14 cellular contexts compared by ENCODE assay signal in genomic region chr3:4410174-4410573, GRCh38. TPM values are rescaled to one million over a fixed set of nuclear protein-coding genes. Genes with fewer than 3 reads are reported as not detected.
DNase-seq lines count a peak whose midpoint lies in the region; ATAC-seq lines count a peak whose summit lies in the region.
"Had no signal": no experiment of that assay in that cellular context is flagged by ENCODE, and none has a peak within 500 bp of the region (broad histone marks: within the 10 kb centered on the region; RNA-seq: fewer than 3 reads in every experiment).

No MANE protein-coding gene starts in this region.

- no peaks in the 10 kb centered on the region for H3K9me3 Mint-ChIP-seq in activated CD4-positive, alpha-beta T cell treated with anti-CD3 and anti-CD28 coated beads for 36 hours (ENCODE audit: low read depth)
- no peaks in the 10 kb centered on the region for H3K9me3 Mint-ChIP-seq in activated CD8-positive, alpha-beta T cell treated with anti-CD3 and anti-CD28 coated beads, Interleukin-2, amount 10 ng/mL, durations not matched to agents 7 days and 5 days (ENCODE audit: insufficient read depth)
- no peaks in the 10 kb centered on the region for H3K9me3 Mint-ChIP-seq in stimulated activated effector memory CD8-positive, alpha-beta T cell treated with anti-CD3 and anti-CD28 coated beads, Interleukin-12 subunit alpha, Interleukin-12 subunit beta, amount 100 ng/mL, for 72 hours

- H3K27me3 Mint-ChIP-seq in activated CD4-positive, alpha-beta T cell treated with anti-CD3 and anti-CD28 coated beads for 36 hours = no peaks in the 10 kb centered on the region
- H3K27me3 Mint-ChIP-seq in activated CD8-positive, alpha-beta T cell treated with anti-CD3 and anti-CD28 coated beads, Interleukin-2, amount 10 ng/mL, durations not matched to agents 7 days and 5 days (ENCODE audit: low read depth) = no peaks in the 10 kb centered on the region

- no peak overlapping the region for H3K4me3 Mint-ChIP-seq in activated CD4-positive, alpha-beta T cell treated with anti-CD3 and anti-CD28 coated beads for 36 hours
- H3K4me3 Mint-ChIP-seq in activated CD8-positive, alpha-beta T cell treated with anti-CD3 and anti-CD28 coated beads, Interleukin-2, amount 10 ng/mL, durations not matched to agents 7 days and 5 days = peak overlapping the region; percentile 7
- peak overlapping the region; percentile 54 for H3K4me3 Mint-ChIP-seq in stimulated activated effector memory CD8-positive, alpha-beta T cell treated with anti-CD3 and anti-CD28 coated beads, Interleukin-12 subunit alpha, Interleukin-12 subunit beta, amount 100 ng/mL, for 72 hours

- H3K27ac Mint-ChIP-seq in activated CD4-positive, alpha-beta T cell treated with anti-CD3 and anti-CD28 coated beads for 36 hours = peak overlapping the region; percentile 87
- peak overlapping the region; percentile 31 for H3K27ac Mint-ChIP-seq in activated CD8-positive, alpha-beta T cell treated with anti-CD3 and anti-CD28 coated beads, Interleukin-2, amount 10 ng/mL, durations not matched to agents 7 days and 5 days
- H3K27ac Mint-ChIP-seq in stimulated activated effector memory CD8-positive, alpha-beta T cell treated with anti-CD3 and anti-CD28 coated beads, Interleukin-12 subunit alpha, Interleukin-12 subunit beta, amount 100 ng/mL, for 72 hours = peak overlapping the region; percentile 81

- no peak for DNase-seq in activated CD4-positive, alpha-beta T cell treated with anti-CD3 and anti-CD28 coated beads for 36 hours
- DNase-seq in activated CD4-positive, alpha-beta T cell treated with anti-CD3 and anti-CD28 coated beads, Interleukin-2, amount 50 U/mL, for 1 hour = no peak
- DNase-seq in activated CD8-positive, alpha-beta T cell treated with anti-CD3 and anti-CD28 coated beads, Interleukin-2, amount 10 ng/mL, durations not matched to agents 7 days and 5 days = no peak
- no peak for DNase-seq in stimulated activated effector memory CD8-positive, alpha-beta T cell treated with anti-CD3 and anti-CD28 coated beads, Interleukin-12 subunit alpha, Interleukin-12 subunit beta, amount 100 ng/mL, for 72 hours (ENCODE audit: low spot score in 2 of 2)
- no peak for DNase-seq in GM19240 (ENCODE audit: insufficient read length, low spot score)
- DNase-seq: amniotic stem cell; Karpas-422; NCI-H2081; NK-92 treated with Interleukin-12 subunit alpha and Interleukin-12 subunit beta, amount 100 ng/mL, for 24 hours; sigmoid colon had no signal

- peak; percentile 77 for ATAC-seq in activated CD4-positive, alpha-beta T cell treated with anti-CD3 and anti-CD28 coated beads for 36 hours
- peak; percentile 39 for ATAC-seq in HG02623 (IDR thresholded peaks at IDR 0.05; ENCODE audit: unreplicated experiment)
- ATAC-seq in activated CD8-positive, alpha-beta T cell treated with anti-CD3 and anti-CD28 coated beads, Interleukin-2, amount 10 ng/mL, durations not matched to agents 7 days and 5 days = no peak
- peak; percentile 80 for ATAC-seq in stimulated activated effector memory CD8-positive, alpha-beta T cell treated with anti-CD3 and anti-CD28 coated beads, Interleukin-12 subunit alpha, Interleukin-12 subunit beta, amount 100 ng/mL, for 72 hours
- no peak for ATAC-seq in esophagus mucosa
- no peak for ATAC-seq in HG02840 (IDR thresholded peaks at IDR 0.05; ENCODE audit: low FRiP score, unreplicated experiment)
- ATAC-seq: SK-N-SH treated with all-trans-retinoic acid at 6 μM for 48 hours had no signal

- POLR2A ChIA-PET in activated CD4-positive, alpha-beta T cell treated with anti-CD3 and anti-CD28 coated beads for 36 hours (lab: Charles Lee) = no interaction called here
- POLR2A ChIA-PET in activated CD8-positive, alpha-beta T cell treated with anti-CD3 and anti-CD28 coated beads, Interleukin-2, amount 10 ng/mL, durations not matched to agents 7 days and 5 days (lab: Charles Lee) = interaction anchor here (1.0 to 1.5 kb wide), 4 partner anchors 9 to 109 kb away, joined by 3 to 4 read pairs (median 3); partner anchors contain the start of genes ITPR1 and SUMF1

- intact Hi-C loops in activated CD4-positive, alpha-beta T cell treated with anti-CD3 and anti-CD28 coated beads for 36 hours (cut with DNase I, micrococcal nuclease) = loop anchor here (1.0 to 5.0 kb wide), 3 partner anchors 11 to 787 kb away; no protein-coding TSS in a partner anchor

- peaks cover 21% of the 10 kb centered on the region for H3K36me3 Mint-ChIP-seq in activated CD4-positive, alpha-beta T cell treated with anti-CD3 and anti-CD28 coated beads for 36 hours (ENCODE audit: low read depth)
- peaks cover 22% of the 10 kb centered on the region for H3K36me3 Mint-ChIP-seq in activated CD8-positive, alpha-beta T cell treated with anti-CD3 and anti-CD28 coated beads, Interleukin-2, amount 10 ng/mL, durations not matched to agents 7 days and 5 days (ENCODE audit: low read depth)
- H3K36me3 Mint-ChIP-seq in stimulated activated effector memory CD8-positive, alpha-beta T cell treated with anti-CD3 and anti-CD28 coated beads, Interleukin-12 subunit alpha, Interleukin-12 subunit beta, amount 100 ng/mL, for 72 hours = peaks cover 15% of the 10 kb centered on the region

- H3K4me1 Mint-ChIP-seq in activated CD4-positive, alpha-beta T cell treated with anti-CD3 and anti-CD28 coated beads for 36 hours = peaks cover 40% of the 10 kb centered on the region
- peaks cover 42% of the 10 kb centered on the region for H3K4me1 Mint-ChIP-seq in activated CD8-positive, alpha-beta T cell treated with anti-CD3 and anti-CD28 coated beads, Interleukin-2, amount 10 ng/mL, durations not matched to agents 7 days and 5 days (ENCODE audit: low read depth)
- H3K4me1 Mint-ChIP-seq in stimulated activated effector memory CD8-positive, alpha-beta T cell treated with anti-CD3 and anti-CD28 coated beads, Interleukin-12 subunit alpha, Interleukin-12 subunit beta, amount 100 ng/mL, for 72 hours = peaks cover 48% of the 10 kb centered on the region

- CTCF ChIA-PET in activated CD4-positive, alpha-beta T cell treated with anti-CD3 and anti-CD28 coated beads for 36 hours (lab: Charles Lee) = interaction anchor here (0.6 to 1.3 kb wide), 3 partner anchors 11 to 109 kb away, joined by 3 to 6 read pairs (median 5); no protein-coding TSS in a partner anchor
- CTCF ChIA-PET in activated CD8-positive, alpha-beta T cell treated with anti-CD3 and anti-CD28 coated beads, Interleukin-2, amount 10 ng/mL, durations not matched to agents 7 days and 5 days (lab: Charles Lee) = interaction anchor here (1.3 to 2.5 kb wide), 6 partner anchors 11 to 108 kb away, joined by 4 to 19 read pairs (median 5); no protein-coding TSS in a partner anchor

RNA-seq across cellular contexts. Expression of gene SUMF1, which starts 56.9 kb away (rescaled TPM):
- 1 to 10 TPM; 3.5 to 4.9 TPM for total RNA-seq in activated CD4-positive, alpha-beta T cell treated with anti-CD3 and anti-CD28 coated beads for 36 hours
- total RNA-seq in activated CD8-positive, alpha-beta T cell treated with anti-CD3 and anti-CD28 coated beads, Interleukin-2, amount 10 ng/mL, durations not matched to agents 7 days and 5 days = 1 to 10 TPM; 7.4 to 8.7 TPM
- total RNA-seq in esophagus mucosa = 26.4 TPM

Comparison
In these comparisons a context has a peak if more than half of its experiments do, and no peak if none do; other contexts are left out.
1. ATAC-seq: peak in activated CD4-positive, alpha-beta T cell treated with anti-CD3 and anti-CD28 coated beads for 36 hours (single experiment), HG02623 (single experiment) and stimulated activated effector memory CD8-positive, alpha-beta T cell treated with anti-CD3 and anti-CD28 coated beads, Interleukin-12 subunit alpha, Interleukin-12 subunit beta, amount 100 ng/mL, for 72 hours (single experiment); none in activated CD8-positive, alpha-beta T cell treated with anti-CD3 and anti-CD28 coated beads, Interleukin-2, amount 10 ng/mL, durations not matched to agents 7 days and 5 days (single experiment), esophagus mucosa (single experiment) and HG02840 (single experiment).
2. H3K27ac Mint-ChIP-seq: peak in every context shown above with its lines; median percentile 87 in activated CD4-positive, alpha-beta T cell treated with anti-CD3 and anti-CD28 coated beads for 36 hours; 81 in stimulated activated effector memory CD8-positive, alpha-beta T cell treated with anti-CD3 and anti-CD28 coated beads, Interleukin-12 subunit alpha, Interleukin-12 subunit beta, amount 100 ng/mL, for 72 hours; 31 in activated CD8-positive, alpha-beta T cell treated with anti-CD3 and anti-CD28 coated beads, Interleukin-2, amount 10 ng/mL, durations not matched to agents 7 days and 5 days.